8 cellular contexts compared by ENCODE assay signal in genomic region chr1:145823565-145824498, GRCh38. TPM values are rescaled to one million over a fixed set of nuclear protein-coding genes. Genes with fewer than 3 reads are reported as not detected.
DNase-seq lines count a peak whose midpoint lies in the region; ATAC-seq and TF ChIP-seq lines count a peak whose summit lies in the region.

A gene with protein sequence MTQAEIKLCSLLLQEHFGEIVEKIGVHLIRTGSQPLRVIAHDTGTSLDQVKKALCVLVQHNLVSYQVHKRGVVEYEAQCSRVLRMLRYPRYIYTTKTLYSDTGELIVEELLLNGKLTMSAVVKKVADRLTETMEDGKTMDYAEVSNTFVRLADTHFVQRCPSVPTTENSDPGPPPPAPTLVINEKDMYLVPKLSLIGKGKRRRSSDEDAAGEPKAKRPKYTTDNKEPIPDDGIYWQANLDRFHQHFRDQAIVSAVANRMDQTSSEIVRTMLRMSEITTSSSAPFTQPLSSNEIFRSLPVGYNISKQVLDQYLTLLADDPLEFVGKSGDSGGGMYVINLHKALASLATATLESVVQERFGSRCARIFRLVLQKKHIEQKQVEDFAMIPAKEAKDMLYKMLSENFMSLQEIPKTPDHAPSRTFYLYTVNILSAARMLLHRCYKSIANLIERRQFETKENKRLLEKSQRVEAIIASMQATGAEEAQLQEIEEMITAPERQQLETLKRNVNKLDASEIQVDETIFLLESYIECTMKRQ (plus strand): TSS chr1:145824200. CDS start chr1:145825777, 1,577 bp downstream.
RNF115 (minus strand) TSS chr1:145824095; CDS start chr1:145823873, 222 bp downstream.

- peak within 1 kb of the TSS; percentile 91 for H3K4me3 Mint-ChIP-seq in activated CD4-positive, alpha-beta T cell treated with anti-CD3 and anti-CD28 coated beads, Interleukin-2, amount 10 ng/mL, durations not matched to agents 24 days and 14 days

- DNase-seq in BJ (ENCODE audit: low read depth), result peak; percentile 52
- DNase-seq in NCI-H526 treated with DMSO at 0.1 percent for 48 hours (lab: John Stamatoyannopoulos, UW), result peak; percentile 99
- DNase-seq in activated CD4-positive, alpha-beta T cell treated with anti-CD3 and anti-CD28 coated beads, Interleukin-2, amount 10 ng/mL, durations not matched to agents 24 days and 14 days, result peak; percentile 96
- peak; percentile 91 for DNase-seq in colonic mucosa
- DNase-seq in left colon, result peak; percentile 92 to 93
- DNase-seq in stimulated activated CD4-positive, alpha-beta T cell treated with anti-CD3 and anti-CD28 coated beads, Interleukin-1b, Interleukin-23, amount 100 ng/mL, for 48 hours, result peak; percentile 87

- CTCF ChIA-PET in BJ (lab: Yijun Ruan, JAX), result interaction anchor here (0.9 to 4.0 kb wide), 6 partner anchors 13 to 99 kb away, joined by 3 to 36 read pairs (median 3); partner anchors contain the start of gene NUDT17

- peak within 1 kb of the TSS; percentile 50 for H3K4me3 ChIP-seq in BJ (ENCODE audit: low read depth, low read length)
- H3K4me3 ChIP-seq in colonic mucosa, result peak within 1 kb of the TSS; percentile 82

- no peaks in the 10 kb centered on the region for H3K9me3 ChIP-seq in colonic mucosa

- no peaks in the 10 kb centered on the region for H3K27me3 ChIP-seq in BJ (ENCODE audit: control insufficient read depth, insufficient read depth, low read length)
- no peaks in the 10 kb centered on the region for H3K27me3 ChIP-seq in colonic mucosa

- POLR2A ChIA-PET in BJ (lab: Charles Lee), result interaction anchor here (0.6 kb wide), 1 partner anchor 23 kb away, joined by 4 read pairs; no protein-coding TSS in a partner anchor

- H3K27ac ChIP-seq in colonic mucosa, result peak within 1 kb of the TSS; percentile 93

- H3K36me3 ChIP-seq in BJ (ENCODE audit: control insufficient read depth, insufficient read depth, low read length) (peaks cover 8% of the 10 kb centered on the region), colonic mucosa (peaks cover 4% of the 10 kb centered on the region)

- no peaks in the 10 kb centered on the region for H3K9me3 Mint-ChIP-seq in activated CD4-positive, alpha-beta T cell treated with anti-CD3 and anti-CD28 coated beads, Interleukin-2, amount 10 ng/mL, durations not matched to agents 24 days and 14 days

- H3K27me3 Mint-ChIP-seq in activated CD4-positive, alpha-beta T cell treated with anti-CD3 and anti-CD28 coated beads, Interleukin-2, amount 10 ng/mL, durations not matched to agents 24 days and 14 days, result no peaks in the 10 kb centered on the region

- TF ChIP-seq CTCF in BJ (IDR thresholded peaks at IDR 0.05; ENCODE audit: insufficient read depth, low read depth, low read length) (no peak), colonic mucosa (IDR thresholded peaks at IDR 0.05) (no peak)

- no peaks in the 10 kb centered on the region for H3K4me1 ChIP-seq in colonic mucosa

- peaks cover 38% of the 10 kb centered on the region for H3K36me3 Mint-ChIP-seq in activated CD4-positive, alpha-beta T cell treated with anti-CD3 and anti-CD28 coated beads, Interleukin-2, amount 10 ng/mL, durations not matched to agents 24 days and 14 days (ENCODE audit: low read depth)

- H3K9ac ChIP-seq in colonic mucosa (ENCODE audit: low read depth in 2 of 2, low read length in 2 of 2), result peak within 1 kb of the TSS; percentile 87 to 94

- H3K4me1 Mint-ChIP-seq in activated CD4-positive, alpha-beta T cell treated with anti-CD3 and anti-CD28 coated beads, Interleukin-2, amount 10 ng/mL, durations not matched to agents 24 days and 14 days, result peaks cover 40% of the 10 kb centered on the region

- intact Hi-C loops in activated CD4-positive, alpha-beta T cell treated with anti-CD3 and anti-CD28 coated beads, Interleukin-2, amount 10 ng/mL, durations not matched to agents 24 days and 14 days (cut with micrococcal nuclease), result loop anchor here (2.0 to 10.0 kb wide), 2 partner anchors 35 to 49 kb away; partner anchors contain the start of gene PIAS3
- intact Hi-C loops in colonic mucosa (cut with DNase I) (no loop called here), left colon (cut with DNase I, micrococcal nuclease) (no loop called here)

- peak; percentile 94 for ATAC-seq in GM19328 (IDR thresholded peaks at IDR 0.05; ENCODE audit: unreplicated experiment)
- peak; percentile 66 for ATAC-seq in HG03469 (IDR thresholded peaks at IDR 0.05; ENCODE audit: unreplicated experiment)
- peak; percentile 96 for ATAC-seq in left colon

- H3K27ac Mint-ChIP-seq in activated CD4-positive, alpha-beta T cell treated with anti-CD3 and anti-CD28 coated beads, Interleukin-2, amount 10 ng/mL, durations not matched to agents 24 days and 14 days, result peak within 1 kb of the TSS; percentile 93

RNA-seq across cellular contexts. Expression of the first gene that starts in this region (rescaled TPM):
- polyA plus RNA-seq in BJ (2011; rRNA removed), result 56.7 and 58.5 TPM in 2 replicates
- 35.8 and 54.9 TPM in 2 replicates for polyA minus RNA-seq in BJ (2011; rRNA and poly(A)+ RNA removed)
- 35.0 and 39.0 TPM in 2 replicates for total RNA-seq in activated CD4-positive, alpha-beta T cell treated with anti-CD3 and anti-CD28 coated beads, Interleukin-2, amount 10 ng/mL, durations not matched to agents 24 days and 14 days
- total RNA-seq in colonic mucosa, result 10 to 100 TPM; 17.2 to 18.8 TPM
- 10 to 100 TPM; 18.4 to 20.3 TPM for total RNA-seq in left colon

RNA-seq across cellular contexts. Expression of gene RNF115, which starts in this region (rescaled TPM):
- polyA plus RNA-seq in BJ (2011; rRNA removed), result 13.4 and 18.3 TPM in 2 replicates
- 8.2 and 9.1 TPM in 2 replicates for polyA minus RNA-seq in BJ (2011; rRNA and poly(A)+ RNA removed)
- 14.1 and 15.5 TPM in 2 replicates for total RNA-seq in activated CD4-positive, alpha-beta T cell treated with anti-CD3 and anti-CD28 coated beads, Interleukin-2, amount 10 ng/mL, durations not matched to agents 24 days and 14 days
- 1 to 10 TPM; 6.4 to 6.9 TPM for total RNA-seq in colonic mucosa
- 1 to 10 TPM; 7.4 to 7.7 TPM for total RNA-seq in left colon

Comparison
In these comparisons a context has a peak if more than half of its experiments do, and no peak if none do; other contexts are left out.
1. Peak in every context shown above with its lines: DNase-seq, ATAC-seq, H3K4me3 ChIP-seq and H3K27ac ChIP-seq.